8 cellular contexts compared by ENCODE assay signal in the genomic region with DNA sequence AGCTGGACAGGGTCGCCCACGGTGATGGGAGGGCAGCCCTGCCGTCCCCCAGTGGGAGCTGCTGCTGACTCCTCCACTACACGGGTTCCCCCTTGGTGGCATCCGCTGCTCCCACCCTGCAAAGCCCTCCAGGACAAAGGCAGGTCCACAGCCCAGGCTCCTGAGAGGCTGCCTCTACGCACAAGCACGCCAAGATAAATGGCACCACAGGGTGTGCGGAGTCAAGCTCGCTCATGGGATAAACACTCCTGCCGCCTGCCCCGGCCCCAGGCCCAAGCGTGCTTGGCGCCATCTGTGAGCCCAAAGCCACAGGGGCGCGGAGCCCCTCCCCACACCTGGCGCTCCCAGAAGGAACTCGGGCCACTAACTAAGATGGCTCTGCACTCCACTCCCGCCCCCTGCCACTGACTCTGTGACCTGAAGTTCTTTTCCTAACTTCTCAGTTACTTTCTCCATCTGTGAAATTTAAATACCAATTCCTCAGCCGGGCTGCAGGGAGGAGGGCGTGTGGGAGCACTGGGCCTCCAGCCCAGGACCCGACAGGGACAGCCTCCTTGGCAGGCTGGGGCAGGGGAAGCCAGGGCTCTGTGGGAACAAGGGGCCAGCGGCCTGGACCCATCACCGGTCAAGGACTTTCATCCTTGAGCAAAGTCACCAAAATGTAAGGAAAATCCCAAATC. TPM values are rescaled to one million over a fixed set of nuclear protein-coding genes. Genes with fewer than 3 reads are reported as not detected.
DNase-seq lines count a peak whose midpoint lies in the region; ATAC-seq and TF ChIP-seq lines count a peak whose summit lies in the region.

No MANE protein-coding gene starts in this region.

- peaks cover 95% of the 10 kb centered on the region for H3K4me1 Mint-ChIP-seq in stimulated activated naive CD8-positive, alpha-beta T cell treated with anti-CD3 and anti-CD28 coated beads, Interleukin-15, Interleukin-2, amounts not matched to agents 100 ng/mL and 50 ng/mL, for 24 hours (ENCODE audit: low read depth)
- H3K4me1 Mint-ChIP-seq in chondrocyte (ENCODE audit: low read depth), result peaks cover 66% of the 10 kb centered on the region
- H3K4me1 Mint-ChIP-seq in naive B cell, result peaks cover 62 to 92% (median 88%) of the 10 kb centered on the region in 3 donors

- H3K4me3 Mint-ChIP-seq in stimulated activated naive CD8-positive, alpha-beta T cell treated with anti-CD3 and anti-CD28 coated beads, Interleukin-15, Interleukin-2, amounts not matched to agents 100 ng/mL and 50 ng/mL, for 24 hours, result peak overlapping the region; percentile 67
- H3K4me3 Mint-ChIP-seq in chondrocyte (ENCODE audit: unreplicated experiment) (peak overlapping the region; percentile 26), naive B cell (peak overlapping the region in 3 of 8 donors; percentile 25 to 72 (median 64))

- no peak for ATAC-seq in stimulated activated naive CD8-positive, alpha-beta T cell treated with anti-CD3 and anti-CD28 coated beads, Interleukin-15, Interleukin-2, amounts not matched to agents 100 U/mL and 50 U/mL, for 24 hours
- ATAC-seq in naive B cell (ENCODE audit: low read depth in 2 of 2), result no peak
- no peak for ATAC-seq in HG02759 (IDR thresholded peaks at IDR 0.05; ENCODE audit: unreplicated experiment)
- no peak for ATAC-seq in HG03469 (IDR thresholded peaks at IDR 0.05; ENCODE audit: unreplicated experiment)

- TF ChIP-seq CTCF in chondrocyte (IDR thresholded peaks at IDR 0.05), result no peak

- peaks cover 26% of the 10 kb centered on the region for H3K36me3 Mint-ChIP-seq in stimulated activated naive CD8-positive, alpha-beta T cell treated with anti-CD3 and anti-CD28 coated beads, Interleukin-15, Interleukin-2, amounts not matched to agents 100 ng/mL and 50 ng/mL, for 24 hours (ENCODE audit: low read depth)
- H3K36me3 Mint-ChIP-seq in chondrocyte (ENCODE audit: low read depth) (peaks cover 8% of the 10 kb centered on the region), naive B cell (peaks cover 8 to 23% of the 10 kb centered on the region in 2 donors)

- peaks cover 5% of the 10 kb centered on the region for H3K9me3 Mint-ChIP-seq in stimulated activated naive CD8-positive, alpha-beta T cell treated with anti-CD3 and anti-CD28 coated beads, Interleukin-15, Interleukin-2, amounts not matched to agents 100 ng/mL and 50 ng/mL, for 24 hours
- H3K9me3 Mint-ChIP-seq in chondrocyte (ENCODE audit: low read depth) (peaks cover 4% of the 10 kb centered on the region), naive B cell (peaks cover 0 to 5% (median 0%) of the 10 kb centered on the region in 7 donors)

- H3K27ac Mint-ChIP-seq in stimulated activated naive CD8-positive, alpha-beta T cell treated with anti-CD3 and anti-CD28 coated beads, Interleukin-15, Interleukin-2, amounts not matched to agents 100 ng/mL and 50 ng/mL, for 24 hours, result peak overlapping the region; percentile 92
- H3K27ac Mint-ChIP-seq in chondrocyte (ENCODE audit: unreplicated experiment) (peak overlapping the region; percentile 94), naive B cell (peak overlapping the region; percentile 7 to 94 (median 72))

- in situ Hi-C loops in ACHN (cut with HindIII; ENCODE audit: low pct_ligation_motif_present, low pct_unique_long_range_greater_than_20kb, low sequenced_read_pairs), result no loop called here

- no peak for DNase-seq in stimulated activated naive CD8-positive, alpha-beta T cell treated with anti-CD3 and anti-CD28 coated beads, Interleukin-15, Interleukin-2, amounts not matched to agents 100 U/mL and 50 U/mL, for 24 hours
- no peak for DNase-seq in chondrocyte (ENCODE audit: low spot score)
- no peak for DNase-seq in naive B cell
- no peak for DNase-seq in ACHN
- no peak for DNase-seq in posterior vena cava (ENCODE audit: low spot score)

- no peaks in the 10 kb centered on the region for H3K27me3 Mint-ChIP-seq in stimulated activated naive CD8-positive, alpha-beta T cell treated with anti-CD3 and anti-CD28 coated beads, Interleukin-15, Interleukin-2, amounts not matched to agents 100 ng/mL and 50 ng/mL, for 24 hours
- H3K27me3 Mint-ChIP-seq in chondrocyte (ENCODE audit: low read depth), result no peaks in the 10 kb centered on the region
- H3K27me3 Mint-ChIP-seq in naive B cell, result no peaks in the 10 kb centered on the region

- intact Hi-C loops in posterior vena cava (cut with DNase I), result no loop called here

RNA-seq across cellular contexts. Expression of a gene that starts 14.9 kb away (rescaled TPM):
- total RNA-seq in chondrocyte (78.9 to 129 TPM (median 111 TPM) in 3 replicates), posterior vena cava (100 to 1,000 TPM; 135 to 164 TPM)
- polyA plus RNA-seq in naive B cell (ENCODE audit: low read depth in 6 of 6), result 100 to 1,000 TPM in 2 of 6 donors, 10 to 100 TPM in 4; 65.3 to 119 (median 90.7) TPM

RNA-seq across cellular contexts. Expression of a gene that starts 19.1 kb away (rescaled TPM):
- total RNA-seq in chondrocyte (0.17 to 0.46 TPM (median 0.35 TPM) in 3 replicates), posterior vena cava (under 1 TPM; 0.37 to 0.38 TPM)
- under 1 TPM in 4 of 6 donors, not detected in 2; 0.17 to 0.57 (median 0.33) TPM for polyA plus RNA-seq in naive B cell (ENCODE audit: low read depth in 6 of 6)

RNA-seq across cellular contexts. Expression of a gene that starts 53.2 kb away (rescaled TPM):
- total RNA-seq in chondrocyte (19.5 to 26.4 TPM (median 20.4 TPM) in 3 replicates), posterior vena cava (1 to 10 TPM; 9.2 to 9.4 TPM)
- polyA plus RNA-seq in naive B cell (ENCODE audit: low read depth in 6 of 6), result 10 to 100 TPM; 12.3 to 49.5 (median 27.4) TPM

RNA-seq across cellular contexts. Expression of a gene that starts 53.5 kb away (rescaled TPM):
- 15.2 to 21.9 TPM (median 16.3 TPM) in 3 replicates for total RNA-seq in chondrocyte
- 1 to 10 TPM in 5 of 6 donors, not detected in 1; 2.8 to 5.0 (median 3.4) TPM for polyA plus RNA-seq in naive B cell (ENCODE audit: low read depth in 6 of 6)
- 10 to 100 TPM; 12.3 to 14.9 TPM for total RNA-seq in posterior vena cava
